ENCODE assay signal across 8 cellular contexts in the genomic region with DNA sequence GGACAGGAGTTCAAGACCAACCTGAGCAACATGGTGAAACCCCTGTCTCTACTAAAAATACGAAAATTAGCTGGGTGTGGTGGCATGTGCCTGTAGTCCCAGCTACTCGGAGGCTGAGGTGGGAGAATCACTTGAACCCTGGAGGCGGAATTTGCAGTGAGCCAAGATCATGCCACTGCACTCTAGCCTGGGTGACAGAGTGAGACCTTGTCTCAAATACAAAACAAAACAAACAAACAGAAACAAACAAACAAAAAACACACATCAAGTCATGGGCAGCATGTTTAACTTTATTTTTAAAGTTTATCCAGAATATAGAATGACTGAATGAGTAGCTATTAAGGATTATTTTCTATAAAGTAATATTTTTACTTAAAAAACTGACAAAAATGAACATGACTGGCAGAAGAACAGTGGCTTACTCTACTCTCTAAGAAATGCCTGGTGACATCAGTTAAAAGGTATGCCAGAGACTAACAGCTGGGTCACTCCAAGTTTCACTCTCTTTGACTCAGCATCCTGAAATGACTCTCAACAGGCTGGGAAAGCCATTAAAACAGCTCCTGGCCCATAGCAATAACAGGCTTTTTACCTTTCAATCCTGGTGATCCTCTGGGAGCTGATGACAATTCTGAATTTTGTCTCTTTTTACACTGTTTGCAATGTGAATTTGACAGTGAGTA.
A peak's percentile ranks its signal among the peaks of the same experiment; 100 is the strongest.
DNase-seq lines count a peak whose midpoint lies in the region; ATAC-seq and TF ChIP-seq lines count a peak whose summit lies in the region.

No MANE protein-coding gene starts in this region.

- peak; percentile 67 for DNase-seq in AG09309 (ENCODE audit: low read depth)
- no peak for DNase-seq in RWPE2 (ENCODE audit: low spot score)
- peak in 1 of 2 donors; percentile 56 for DNase-seq in heart right ventricle
- no peak for DNase-seq in stomach
- DNase-seq in GM19240 (ENCODE audit: insufficient read length, low spot score), result no peak
- DNase-seq in SK-N-DZ (ENCODE audit: low spot score), result no peak

- H3K27me3 ChIP-seq in RWPE2 (ENCODE audit: insufficient read depth, poor library complexity, severe bottlenecking), result no peaks in the 10 kb centered on the region
- H3K27me3 ChIP-seq in heart right ventricle, result no peaks in the 10 kb centered on the region
- no peaks in the 10 kb centered on the region for H3K27me3 ChIP-seq in stomach

- no peak for TF ChIP-seq POLR2A in stomach (IDR thresholded peaks at IDR 0.05)

- ATAC-seq in GM19035 (IDR thresholded peaks at IDR 0.05; ENCODE audit: unreplicated experiment), result peak; percentile 89
- ATAC-seq in HG03135 (IDR thresholded peaks at IDR 0.05; ENCODE audit: unreplicated experiment), result peak; percentile 85
- peak; percentile 99 for ATAC-seq in RWPE2 (ENCODE audit: low read depth)
- peak; percentile 76 to 98 (median 96) for ATAC-seq in heart right ventricle

- H3K36me3 ChIP-seq in RWPE2 (ENCODE audit: low read depth) (no peaks in the 10 kb centered on the region), heart right ventricle (no peaks in the 10 kb centered on the region), stomach (no peaks in the 10 kb centered on the region)

- no peak for TF ChIP-seq CTCF in AG09309 (IDR thresholded peaks at IDR 0.05; ENCODE audit: control insufficient read depth, insufficient read depth, low read depth, low read length, missing control alignments)
- TF ChIP-seq CTCF in RWPE2 (IDR thresholded peaks at IDR 0.05; ENCODE audit: poor library complexity, severe bottlenecking), result no peak
- no peak for TF ChIP-seq CTCF in heart right ventricle (IDR thresholded peaks at IDR 0.05)
- no peak for TF ChIP-seq CTCF in stomach (IDR thresholded peaks at IDR 0.05)

- no peak for TF ChIP-seq EP300 in stomach (IDR thresholded peaks at IDR 0.05)

- WGBS in heart right ventricle, 2 donors, result 68 to 73% methylated on average over 3 of the region's 3 CpGs
- 84 to 91% (median 85%) methylated on average over 3 of the region's 3 CpGs for WGBS in stomach, 5 donors

- H3K27ac ChIP-seq in RWPE2 (ENCODE audit: poor library complexity, severe bottlenecking) (peak overlapping the region; percentile 39), heart right ventricle (peak overlapping the region in 9 of 10 donors; percentile 33 to 90 (median 75)), stomach (peak overlapping the region in 3 of 5 donors; percentile 15 to 56 (median 53))

- H3K4me1 ChIP-seq in RWPE2 (ENCODE audit: insufficient read depth, poor library complexity, severe bottlenecking) (peaks cover 11% of the 10 kb centered on the region), heart right ventricle (peaks cover 8 to 46% (median 28%) of the 10 kb centered on the region in 9 donors), stomach (peaks cover 8 to 30% (median 17%) of the 10 kb centered on the region in 4 donors)

- H3K9me3 ChIP-seq in RWPE2 (ENCODE audit: severe bottlenecking), result no peaks in the 10 kb centered on the region
- H3K9me3 ChIP-seq in heart right ventricle, result no peaks in the 10 kb centered on the region
- no peaks in the 10 kb centered on the region for H3K9me3 ChIP-seq in stomach

- intact Hi-C loops in heart right ventricle (cut with DNase I), result loop anchor here in 1 of 10 donors (5.0 to 10.0 kb wide), 2 partner anchors 166 to 279 kb away; no protein-coding TSS in a partner anchor
- intact Hi-C loops in stomach (cut with DNase I; ENCODE audit: low total_unique reads), result no loop called here

- H3K4me3 ChIP-seq in AG09309 (ENCODE audit: control insufficient read depth, low read depth, low read length) (no peak overlapping the region), RWPE2 (ENCODE audit: severe bottlenecking) (no peak overlapping the region), heart right ventricle (peak overlapping the region in 2 of 10 donors; percentile 6 to 13), stomach (no peak overlapping the region)
